In genomic region chr14:20546877-20547276, GRCh38 we compare ENCODE assay signal across 33 cellular contexts. TPM values are rescaled to one million over a fixed set of nuclear protein-coding genes. Genes with fewer than 3 reads are reported as not detected.
"Had no signal": no experiment of that assay in that cellular context is flagged by ENCODE, and none has a peak within 500 bp of the region (broad histone marks: within the 10 kb centered on the region; RNA-seq: fewer than 3 reads in every experiment).

No MANE protein-coding gene starts in this region.

- H3K4me3 ChIP-seq: adrenal gland, ascending aorta, ovary, tibial artery had no signal

- DNase-seq: activated CD4-positive, alpha-beta T cell treated with anti-CD3 and anti-CD28 coated beads for 1 hour; activated CD4-positive, alpha-beta T cell treated with anti-CD3 and anti-CD28 coated beads, Interleukin-2, amount 50 U/mL, for 4 hours; activated CD8-positive, alpha-beta memory T cell treated with anti-CD3 and anti-CD28 coated beads for 24 hours; activated CD8-positive, alpha-beta memory T cell treated with anti-CD3 and anti-CD28 coated beads, Interleukin-2, amount 50 U/mL, for 4 hours; activated T-cell treated with anti-CD3 and anti-CD28 coated beads, Interleukin-2, amount 50 U/mL, for 24 hours; adrenal gland; brain microvascular endothelial cell; central memory CD4-positive, alpha-beta T cell; effector memory CD4-positive, alpha-beta T cell; glutamatergic neuron; hippocampal formation; midbrain; ovary; right cardiac atrium; stimulated activated CD4-positive, alpha-beta T cell treated with anti-CD3 and anti-CD28 coated beads, Interleukin-2, amount 100 ng/mL, for 24 hours; stimulated activated naive CD8-positive, alpha-beta T cell treated with anti-CD3 and anti-CD28 coated beads, Interleukin-15, amount 100 ng/mL, for 72 hours; T-helper 1 cell; T-helper 9 cell; tibial artery had no signal

- H3K27ac Mint-ChIP-seq: activated naive CD8-positive, alpha-beta T cell; activated T-cell treated with anti-CD3 and anti-CD28 coated beads, Interleukin-2, amount 50 U/mL, for 24 hours; activated T-helper 17 cell treated with anti-CD3 and anti-CD28 coated beads, Interleukin-2, amount 50 U/mL, for 72 hours; natural killer cell treated with Interleukin-12 subunit alpha and Interleukin-12 subunit beta and Interleukin-15 and Interleukin-18, amount 100 ng/mL, for 72 hours; stimulated activated effector memory CD8-positive, alpha-beta T cell treated with anti-CD3 and anti-CD28 coated beads, Interleukin-12 subunit alpha, Interleukin-12 subunit beta, amount 100 ng/mL, for 72 hours; stimulated activated naive CD8-positive, alpha-beta T cell treated with anti-CD3 and anti-CD28 coated beads, Interleukin-15, amount 100 ng/mL, for 72 hours had no signal

- H3K27ac ChIP-seq: adrenal gland, ascending aorta, brain microvascular endothelial cell, neutrophil, ovary, tibial artery had no signal

- H3K4me1 Mint-ChIP-seq: activated T-helper 17 cell treated with anti-CD3 and anti-CD28 coated beads, Interleukin-2, amount 50 U/mL, for 72 hours; stimulated activated effector memory CD8-positive, alpha-beta T cell treated with anti-CD3 and anti-CD28 coated beads, Interleukin-12 subunit alpha, Interleukin-12 subunit beta, amount 100 ng/mL, for 72 hours; stimulated activated naive CD8-positive, alpha-beta T cell treated with anti-CD3 and anti-CD28 coated beads, Interleukin-15, amount 100 ng/mL, for 72 hours had no signal

- H3K4me1 ChIP-seq: adrenal gland, ascending aorta, tibial artery had no signal

- H3K4me3 Mint-ChIP-seq: activated naive CD8-positive, alpha-beta T cell; activated T-cell treated with anti-CD3 and anti-CD28 coated beads, Interleukin-2, amount 50 U/mL, for 24 hours; activated T-helper 17 cell treated with anti-CD3 and anti-CD28 coated beads, Interleukin-2, amount 50 U/mL, for 72 hours; natural killer cell treated with Interleukin-12 subunit alpha and Interleukin-12 subunit beta and Interleukin-15 and Interleukin-18, amount 100 ng/mL, for 72 hours; stimulated activated effector memory CD8-positive, alpha-beta T cell treated with anti-CD3 and anti-CD28 coated beads, Interleukin-12 subunit alpha, Interleukin-12 subunit beta, amount 100 ng/mL, for 72 hours; stimulated activated naive CD8-positive, alpha-beta T cell treated with anti-CD3 and anti-CD28 coated beads, Interleukin-15, amount 100 ng/mL, for 72 hours had no signal

- H3K9me3 ChIP-seq: adrenal gland, ascending aorta, neutrophil, ovary, tibial artery had no signal

- H3K27me3 ChIP-seq: adrenal gland, ascending aorta, brain microvascular endothelial cell, neutrophil, ovary had no signal

- FAIRE-seq: endothelial cell of umbilical vein, frontal cortex had no signal

- H3K36me3 Mint-ChIP-seq: activated naive CD8-positive, alpha-beta T cell; natural killer cell treated with Interleukin-12 subunit alpha and Interleukin-12 subunit beta and Interleukin-15 and Interleukin-18, amount 100 ng/mL, for 72 hours; stimulated activated effector memory CD8-positive, alpha-beta T cell treated with anti-CD3 and anti-CD28 coated beads, Interleukin-12 subunit alpha, Interleukin-12 subunit beta, amount 100 ng/mL, for 72 hours had no signal

- H3K9me3 Mint-ChIP-seq: activated T-cell treated with anti-CD3 and anti-CD28 coated beads, Interleukin-2, amount 50 U/mL, for 24 hours; activated T-helper 17 cell treated with anti-CD3 and anti-CD28 coated beads, Interleukin-2, amount 50 U/mL, for 72 hours; natural killer cell treated with Interleukin-12 subunit alpha and Interleukin-12 subunit beta and Interleukin-15 and Interleukin-18, amount 100 ng/mL, for 72 hours; stimulated activated effector memory CD8-positive, alpha-beta T cell treated with anti-CD3 and anti-CD28 coated beads, Interleukin-12 subunit alpha, Interleukin-12 subunit beta, amount 100 ng/mL, for 72 hours; stimulated activated naive CD8-positive, alpha-beta T cell treated with anti-CD3 and anti-CD28 coated beads, Interleukin-15, amount 100 ng/mL, for 72 hours had no signal

- ATAC-seq: activated T-helper 17 cell treated with anti-CD3 and anti-CD28 coated beads, Interleukin-2, amount 50 U/mL, for 72 hours; esophagus mucosa; natural killer cell treated with Interleukin-12 subunit alpha and Interleukin-12 subunit beta and Interleukin-15 and Interleukin-18, amount 100 ng/mL, for 72 hours; right cardiac atrium; stimulated activated effector memory CD8-positive, alpha-beta T cell treated with anti-CD3 and anti-CD28 coated beads, Interleukin-12 subunit alpha, Interleukin-12 subunit beta, amount 100 ng/mL, for 72 hours; stimulated activated naive CD8-positive, alpha-beta T cell treated with anti-CD3 and anti-CD28 coated beads, Interleukin-15, amount 100 ng/mL, for 72 hours had no signal

- H3K36me3 ChIP-seq: adrenal gland, ascending aorta, brain microvascular endothelial cell, neutrophil, ovary, tibial artery had no signal

RNA-seq across cellular contexts. Expression of gene RNASE9, which starts 14.0 kb away (rescaled TPM):
- total RNA-seq: activated T-helper 17 cell treated with anti-CD3 and anti-CD28 coated beads, Interleukin-2, amount 50 U/mL, for 72 hours; adrenal gland; ascending aorta; dermis microvascular lymphatic vessel endothelial cell; endothelial cell of umbilical vein; esophagus mucosa; frontal cortex; liver; natural killer cell treated with Interleukin-12 subunit alpha and Interleukin-12 subunit beta and Interleukin-15 and Interleukin-18, amount 100 ng/mL, for 72 hours; ovary; pulmonary artery endothelial cell; right cardiac atrium; skeletal muscle tissue; urinary bladder had no signal
- polyA plus RNA-seq: adrenal gland, endothelial cell of umbilical vein, liver, ovary, right cardiac atrium, urinary bladder had no signal

RNA-seq across cellular contexts. Expression of gene RNASE11, which starts 40.9 kb away (rescaled TPM):
- total RNA-seq: activated T-helper 17 cell treated with anti-CD3 and anti-CD28 coated beads, Interleukin-2, amount 50 U/mL, for 72 hours; adrenal gland; ascending aorta; dermis microvascular lymphatic vessel endothelial cell; endothelial cell of umbilical vein; esophagus mucosa; frontal cortex; liver; natural killer cell treated with Interleukin-12 subunit alpha and Interleukin-12 subunit beta and Interleukin-15 and Interleukin-18, amount 100 ng/mL, for 72 hours; ovary; pulmonary artery endothelial cell; right cardiac atrium; skeletal muscle tissue; urinary bladder had no signal
- polyA plus RNA-seq: endothelial cell of umbilical vein, liver, right cardiac atrium, urinary bladder had no signal

RNA-seq across cellular contexts. Expression of gene RNASE10, which starts 41.5 kb away (rescaled TPM):
- total RNA-seq: ascending aorta, dermis microvascular lymphatic vessel endothelial cell, skeletal muscle tissue, urinary bladder had no signal
- polyA plus RNA-seq: liver, right cardiac atrium had no signal

RNA-seq across cellular contexts. Expression of gene RNASE12, which starts 44.3 kb away (rescaled TPM):
- total RNA-seq: activated T-helper 17 cell treated with anti-CD3 and anti-CD28 coated beads, Interleukin-2, amount 50 U/mL, for 72 hours; adrenal gland; ascending aorta; dermis microvascular lymphatic vessel endothelial cell; endothelial cell of umbilical vein; esophagus mucosa; frontal cortex; liver; natural killer cell treated with Interleukin-12 subunit alpha and Interleukin-12 subunit beta and Interleukin-15 and Interleukin-18, amount 100 ng/mL, for 72 hours; ovary; pulmonary artery endothelial cell; right cardiac atrium; skeletal muscle tissue; urinary bladder had no signal
- polyA plus RNA-seq: adrenal gland, endothelial cell of umbilical vein, liver, ovary, right cardiac atrium, urinary bladder had no signal
